Comparison of ENCODE assay signal across 1 cellular context in genomic region chr7:105945848-105946247, GRCh38.
TF ChIP-seq lines count a peak whose summit lies in the region.

No MANE protein-coding gene starts in this region.

TF ChIP-seq in HEK293, 187 proteins besides CTCF, POLR2A, EP300 and RAD21:
- TF ChIP-seq, protein P1, sequence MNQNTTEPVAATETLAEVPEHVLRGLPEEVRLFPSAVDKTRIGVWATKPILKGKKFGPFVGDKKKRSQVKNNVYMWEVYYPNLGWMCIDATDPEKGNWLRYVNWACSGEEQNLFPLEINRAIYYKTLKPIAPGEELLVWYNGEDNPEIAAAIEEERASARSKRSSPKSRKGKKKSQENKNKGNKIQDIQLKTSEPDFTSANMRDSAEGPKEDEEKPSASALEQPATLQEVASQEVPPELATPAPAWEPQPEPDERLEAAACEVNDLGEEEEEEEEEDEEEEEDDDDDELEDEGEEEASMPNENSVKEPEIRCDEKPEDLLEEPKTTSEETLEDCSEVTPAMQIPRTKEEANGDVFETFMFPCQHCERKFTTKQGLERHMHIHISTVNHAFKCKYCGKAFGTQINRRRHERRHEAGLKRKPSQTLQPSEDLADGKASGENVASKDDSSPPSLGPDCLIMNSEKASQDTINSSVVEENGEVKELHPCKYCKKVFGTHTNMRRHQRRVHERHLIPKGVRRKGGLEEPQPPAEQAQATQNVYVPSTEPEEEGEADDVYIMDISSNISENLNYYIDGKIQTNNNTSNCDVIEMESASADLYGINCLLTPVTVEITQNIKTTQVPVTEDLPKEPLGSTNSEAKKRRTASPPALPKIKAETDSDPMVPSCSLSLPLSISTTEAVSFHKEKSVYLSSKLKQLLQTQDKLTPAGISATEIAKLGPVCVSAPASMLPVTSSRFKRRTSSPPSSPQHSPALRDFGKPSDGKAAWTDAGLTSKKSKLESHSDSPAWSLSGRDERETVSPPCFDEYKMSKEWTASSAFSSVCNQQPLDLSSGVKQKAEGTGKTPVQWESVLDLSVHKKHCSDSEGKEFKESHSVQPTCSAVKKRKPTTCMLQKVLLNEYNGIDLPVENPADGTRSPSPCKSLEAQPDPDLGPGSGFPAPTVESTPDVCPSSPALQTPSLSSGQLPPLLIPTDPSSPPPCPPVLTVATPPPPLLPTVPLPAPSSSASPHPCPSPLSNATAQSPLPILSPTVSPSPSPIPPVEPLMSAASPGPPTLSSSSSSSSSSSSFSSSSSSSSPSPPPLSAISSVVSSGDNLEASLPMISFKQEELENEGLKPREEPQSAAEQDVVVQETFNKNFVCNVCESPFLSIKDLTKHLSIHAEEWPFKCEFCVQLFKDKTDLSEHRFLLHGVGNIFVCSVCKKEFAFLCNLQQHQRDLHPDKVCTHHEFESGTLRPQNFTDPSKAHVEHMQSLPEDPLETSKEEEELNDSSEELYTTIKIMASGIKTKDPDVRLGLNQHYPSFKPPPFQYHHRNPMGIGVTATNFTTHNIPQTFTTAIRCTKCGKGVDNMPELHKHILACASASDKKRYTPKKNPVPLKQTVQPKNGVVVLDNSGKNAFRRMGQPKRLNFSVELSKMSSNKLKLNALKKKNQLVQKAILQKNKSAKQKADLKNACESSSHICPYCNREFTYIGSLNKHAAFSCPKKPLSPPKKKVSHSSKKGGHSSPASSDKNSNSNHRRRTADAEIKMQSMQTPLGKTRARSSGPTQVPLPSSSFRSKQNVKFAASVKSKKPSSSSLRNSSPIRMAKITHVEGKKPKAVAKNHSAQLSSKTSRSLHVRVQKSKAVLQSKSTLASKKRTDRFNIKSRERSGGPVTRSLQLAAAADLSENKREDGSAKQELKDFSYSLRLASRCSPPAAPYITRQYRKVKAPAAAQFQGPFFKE (tag by site-specific recombination; IDR thresholded peaks at IDR 0.05; ENCODE audit: borderline replicate concordance) = no peak
- no peak for TF ChIP-seq TRIM28 (IDR thresholded peaks at IDR 0.05; ENCODE audit: borderline replicate concordance, low read length)
- TF ChIP-seq, protein P2, sequence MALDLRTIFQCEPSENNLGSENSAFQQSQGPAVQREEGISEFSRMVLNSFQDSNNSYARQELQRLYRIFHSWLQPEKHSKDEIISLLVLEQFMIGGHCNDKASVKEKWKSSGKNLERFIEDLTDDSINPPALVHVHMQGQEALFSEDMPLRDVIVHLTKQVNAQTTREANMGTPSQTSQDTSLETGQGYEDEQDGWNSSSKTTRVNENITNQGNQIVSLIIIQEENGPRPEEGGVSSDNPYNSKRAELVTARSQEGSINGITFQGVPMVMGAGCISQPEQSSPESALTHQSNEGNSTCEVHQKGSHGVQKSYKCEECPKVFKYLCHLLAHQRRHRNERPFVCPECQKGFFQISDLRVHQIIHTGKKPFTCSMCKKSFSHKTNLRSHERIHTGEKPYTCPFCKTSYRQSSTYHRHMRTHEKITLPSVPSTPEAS (tag by site-specific recombination; IDR thresholded peaks at IDR 0.05) = no peak
- TF ChIP-seq ZNF629 (tag by site-specific recombination; IDR thresholded peaks at IDR 0.05) = peak; percentile 51
- no peak for TF ChIP-seq ZNF658 (tag by site-specific recombination; IDR thresholded peaks at IDR 0.05)
- TF ChIP-seq ATF2 (tag by site-specific recombination; IDR thresholded peaks at IDR 0.05; ENCODE audit: low read depth) = peak; percentile 57; the same call in 1 of the 2 replicates
- TF ChIP-seq ZNF148 (tag by site-specific recombination; IDR thresholded peaks at IDR 0.05; ENCODE audit: borderline replicate concordance) = no peak
- TF ChIP-seq KLF7 (tag by site-specific recombination; IDR thresholded peaks at IDR 0.05; ENCODE audit: borderline replicate concordance) = no peak
- TF ChIP-seq ZNF311 (tag by site-specific recombination; IDR thresholded peaks at IDR 0.05; ENCODE audit: borderline replicate concordance) = no peak
- TF ChIP-seq KLF17 (tag by site-specific recombination; IDR thresholded peaks at IDR 0.05) = no peak
- peak; percentile 38; the same call in 1 of the 2 replicates for TF ChIP-seq ZBTB21 (tag by site-specific recombination; IDR thresholded peaks at IDR 0.05)
